Comparison of ENCODE assay signal across 23 cellular contexts in genomic region chr4:28177641-28178040, GRCh38.
"Had no signal": no experiment of that assay in that cellular context is flagged by ENCODE, and none has a peak within 500 bp of the region (broad histone marks: within the 10 kb centered on the region; RNA-seq: fewer than 3 reads in every experiment).

No MANE protein-coding gene starts in this region.

- H3K9me3 Mint-ChIP-seq: type B pancreatic cell had no signal

- H3K4me1 ChIP-seq: left ventricle myocardium inferior, lower lobe of right lung, psoas muscle, sigmoid colon, testis, tibial artery had no signal

- H3K36me3 ChIP-seq: left ventricle myocardium inferior, lower lobe of right lung, ovary, sigmoid colon, tibial artery had no signal

- H3K36me3 Mint-ChIP-seq: immature natural killer cell; stimulated activated memory B cell treated with anti-CD40 and anti-IgM and Interleukin-4, amounts not matched to agents 10 μg/mL and 1 μg/mL and 100 μg/mL, for 72 hours; type B pancreatic cell had no signal

- H3K27me3 ChIP-seq: ovary, sigmoid colon, testis, tibial artery had no signal

- H3K4me3 Mint-ChIP-seq: effector memory CD8-positive, alpha-beta T cell; immature natural killer cell; natural killer cell; stimulated activated memory B cell treated with anti-CD40 and anti-IgM and Interleukin-4, amounts not matched to agents 10 μg/mL and 1 μg/mL and 100 μg/mL, for 72 hours; type B pancreatic cell had no signal

- ATAC-seq: effector memory CD8-positive, alpha-beta T cell; left colon; lower lobe of right lung; natural killer cell; psoas muscle; right cardiac atrium; stimulated activated memory B cell treated with anti-CD40 and anti-IgM and Interleukin-4, amounts not matched to agents 10 μg/mL and 1 μg/mL and 100 μg/mL, for 72 hours; stimulated activated naive CD8-positive, alpha-beta T cell treated with anti-CD3 and anti-CD28 coated beads, Interleukin-15, Interleukin-2, amounts not matched to agents 100 U/mL and 50 U/mL, for 24 hours had no signal

- H3K27ac Mint-ChIP-seq: effector memory CD8-positive, alpha-beta T cell; immature natural killer cell; natural killer cell; stimulated activated memory B cell treated with anti-CD40 and anti-IgM and Interleukin-4, amounts not matched to agents 10 μg/mL and 1 μg/mL and 100 μg/mL, for 72 hours; type B pancreatic cell had no signal

- H3K4me1 Mint-ChIP-seq: immature natural killer cell; natural killer cell; stimulated activated memory B cell treated with anti-CD40 and anti-IgM and Interleukin-4, amounts not matched to agents 10 μg/mL and 1 μg/mL and 100 μg/mL, for 72 hours had no signal

- H3K9me3 ChIP-seq: left ventricle myocardium inferior, lower lobe of right lung, ovary, psoas muscle, sigmoid colon, testis, tibial artery had no signal

- DNase-seq: effector memory CD8-positive, alpha-beta T cell; hypothalamus; immature natural killer cell; islet precursor cell; kidney glomerular epithelial cell; left colon; left ventricle myocardium inferior; lower lobe of right lung; natural killer cell; occipital lobe; ovary; posterior cingulate gyrus; psoas muscle; right cardiac atrium; sigmoid colon; stimulated activated CD4-positive, alpha-beta T cell treated with anti-CD3 and anti-CD28 coated beads, Interleukin-2, amount 100 ng/mL, for 24 hours; stimulated activated CD4-positive, alpha-beta T cell treated with anti-CD3 and anti-CD28 coated beads, Interleukin-4, amount 100 ng/mL, for 24 hours; stimulated activated naive CD8-positive, alpha-beta T cell treated with anti-CD3 and anti-CD28 coated beads, Interleukin-15, Interleukin-2, amounts not matched to agents 100 U/mL and 50 U/mL, for 24 hours; substantia nigra; testis; tibial artery had no signal

- H3K27ac ChIP-seq: left ventricle myocardium inferior, lower lobe of right lung, ovary, psoas muscle, sigmoid colon, testis, tibial artery had no signal

- H3K4me3 ChIP-seq: left ventricle myocardium inferior, lower lobe of right lung, ovary, psoas muscle, sigmoid colon, testis, tibial artery had no signal
